In genomic region chr12:99915251-99916082, GRCh38 we compare ENCODE assay signal across 18 cellular contexts.
A peak's percentile ranks its signal among the peaks of the same experiment; 100 is the strongest.
DNase-seq lines count a peak whose midpoint lies in the region; ATAC-seq and TF ChIP-seq lines count a peak whose summit lies in the region.
"Had no signal": no experiment of that assay in that cellular context is flagged by ENCODE, and none has a peak within 500 bp of the region (broad histone marks: within the 10 kb centered on the region; RNA-seq: fewer than 3 reads in every experiment).

No MANE protein-coding gene starts in this region.

- DNase-seq in AG10803 (ENCODE audit: low read depth) (peak; percentile 33), HK-2 (ENCODE audit: unreplicated experiment) (peak; percentile 41), amniotic epithelial cell (ENCODE audit: low read depth) (peak; percentile 55), iris pigment epithelial cell (ENCODE audit: low read depth) (peak; percentile 43), NCI-H2171 (lab: John Stamatoyannopoulos, UW) (no peak)
- no peak for DNase-seq in activated naive CD4-positive, alpha-beta T cell treated with anti-CD3 and anti-CD28 coated beads, Interleukin-2, amount 50 U/mL, for 16 hours
- DNase-seq in activated naive CD4-positive, alpha-beta T cell treated with anti-CD3 and anti-CD28 coated beads for 36 hours: no peak
- DNase-seq: activated T-cell treated with anti-CD3 and anti-CD28 coated beads for 4 hours, DMS153, gastrocnemius medialis, NCI-H1694 treated with DMSO at 0.1 percent for 48 hours, NCI-H446, SJCRH30, substantia nigra had no signal

- no peaks in the 10 kb centered on the region for H3K27me3 Mint-ChIP-seq in activated naive CD4-positive, alpha-beta T cell treated with anti-CD3 and anti-CD28 coated beads for 36 hours (ENCODE audit: low read depth)
- H3K27me3 Mint-ChIP-seq: activated naive CD4-positive, alpha-beta T cell treated with anti-CD3 and anti-CD28 coated beads, Interleukin-2, amount 50 U/mL, for 24 hours had no signal

- no peak overlapping the region for H3K27ac Mint-ChIP-seq in activated naive CD4-positive, alpha-beta T cell treated with anti-CD3 and anti-CD28 coated beads for 36 hours
- H3K27ac Mint-ChIP-seq: activated naive CD4-positive, alpha-beta T cell treated with anti-CD3 and anti-CD28 coated beads, Interleukin-2, amount 50 U/mL, for 24 hours had no signal

- TF ChIP-seq CTCF in AG10803 (conservative IDR thresholded peaks at IDR 0.05; ENCODE audit: low read length): no peak

- intact Hi-C loops in activated naive CD4-positive, alpha-beta T cell treated with anti-CD3 and anti-CD28 coated beads for 36 hours (cut with micrococcal nuclease): no loop called here

- no peaks in the 10 kb centered on the region for H3K36me3 Mint-ChIP-seq in activated naive CD4-positive, alpha-beta T cell treated with anti-CD3 and anti-CD28 coated beads for 36 hours (ENCODE audit: low read depth)
- H3K36me3 Mint-ChIP-seq: activated naive CD4-positive, alpha-beta T cell treated with anti-CD3 and anti-CD28 coated beads, Interleukin-2, amount 50 U/mL, for 24 hours had no signal

- H3K9me3 Mint-ChIP-seq in activated naive CD4-positive, alpha-beta T cell treated with anti-CD3 and anti-CD28 coated beads for 36 hours: no peaks in the 10 kb centered on the region
- H3K9me3 Mint-ChIP-seq: activated naive CD4-positive, alpha-beta T cell treated with anti-CD3 and anti-CD28 coated beads, Interleukin-2, amount 50 U/mL, for 24 hours had no signal

- H3K4me1 Mint-ChIP-seq in activated naive CD4-positive, alpha-beta T cell treated with anti-CD3 and anti-CD28 coated beads for 36 hours (ENCODE audit: low read depth): no peaks in the 10 kb centered on the region
- H3K4me1 Mint-ChIP-seq: activated naive CD4-positive, alpha-beta T cell treated with anti-CD3 and anti-CD28 coated beads, Interleukin-2, amount 50 U/mL, for 24 hours had no signal

- CTCF ChIA-PET in activated naive CD4-positive, alpha-beta T cell treated with anti-CD3 and anti-CD28 coated beads for 36 hours (lab: Charles Lee): no interaction called here

- no peak for ATAC-seq in HG03280 (IDR thresholded peaks at IDR 0.05; ENCODE audit: unreplicated experiment)
- ATAC-seq: gastrocnemius medialis, sciatic nerve had no signal

- H3K4me3 ChIP-seq in AG10803 (ENCODE audit: low read length): no peak overlapping the region
- H3K4me3 ChIP-seq: BLaER1 treated with 17β-estradiol and CSF1 and Interleukin-3, amounts not matched to agents 10 nM and 100 nM; gastrocnemius medialis; SJCRH30 had no signal

- no peak overlapping the region for H3K4me3 Mint-ChIP-seq in activated naive CD4-positive, alpha-beta T cell treated with anti-CD3 and anti-CD28 coated beads for 36 hours
- H3K4me3 Mint-ChIP-seq: activated naive CD4-positive, alpha-beta T cell treated with anti-CD3 and anti-CD28 coated beads, Interleukin-2, amount 50 U/mL, for 24 hours had no signal

Comparison
In these comparisons a context has a peak if more than half of its experiments do, and no peak if none do; other contexts are left out.
1. DNase-seq: peak in AG10803 (single experiment), HK-2 (single experiment), amniotic epithelial cell (single experiment) and iris pigment epithelial cell (single experiment); none in activated naive CD4-positive, alpha-beta T cell treated with anti-CD3 and anti-CD28 coated beads, Interleukin-2, amount 50 U/mL, for 16 hours (single experiment), NCI-H2171 (single experiment) and activated naive CD4-positive, alpha-beta T cell treated with anti-CD3 and anti-CD28 coated beads for 36 hours (single experiment).